Comparison of ENCODE assay signal across 1 cellular context in the genomic region with DNA sequence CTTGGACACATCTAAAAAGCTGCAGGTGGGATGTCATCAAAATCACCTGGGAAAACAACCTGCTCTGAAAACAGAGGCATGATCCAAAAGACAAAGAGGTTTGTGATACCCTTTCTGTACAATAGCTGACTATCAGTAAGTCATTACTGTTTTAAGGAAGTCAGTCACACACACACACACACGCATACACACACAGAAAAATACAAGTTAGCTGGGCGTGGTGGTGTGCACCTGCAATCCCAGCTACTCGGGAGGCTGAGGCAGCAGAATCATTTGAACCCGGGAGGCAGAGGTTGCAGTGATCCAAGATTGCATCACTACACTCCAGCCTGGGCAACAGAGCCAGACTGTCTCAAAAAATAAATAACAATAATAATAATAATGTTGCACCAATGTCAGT.
TF ChIP-seq lines count a peak whose summit lies in the region.

No MANE protein-coding gene starts in this region.

TF ChIP-seq in K562, 482 proteins besides CTCF, POLR2A, EP300 and RAD21:
- TF ChIP-seq FOXJ2 (tag; IDR thresholded peaks at IDR 0.05), result 0 out of 2 replicates have a peak, but pooled peaks have one; percentile 7
- TF ChIP-seq, protein P1, sequence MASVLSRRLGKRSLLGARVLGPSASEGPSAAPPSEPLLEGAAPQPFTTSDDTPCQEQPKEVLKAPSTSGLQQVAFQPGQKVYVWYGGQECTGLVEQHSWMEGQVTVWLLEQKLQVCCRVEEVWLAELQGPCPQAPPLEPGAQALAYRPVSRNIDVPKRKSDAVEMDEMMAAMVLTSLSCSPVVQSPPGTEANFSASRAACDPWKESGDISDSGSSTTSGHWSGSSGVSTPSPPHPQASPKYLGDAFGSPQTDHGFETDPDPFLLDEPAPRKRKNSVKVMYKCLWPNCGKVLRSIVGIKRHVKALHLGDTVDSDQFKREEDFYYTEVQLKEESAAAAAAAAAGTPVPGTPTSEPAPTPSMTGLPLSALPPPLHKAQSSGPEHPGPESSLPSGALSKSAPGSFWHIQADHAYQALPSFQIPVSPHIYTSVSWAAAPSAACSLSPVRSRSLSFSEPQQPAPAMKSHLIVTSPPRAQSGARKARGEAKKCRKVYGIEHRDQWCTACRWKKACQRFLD (CRISPR knock-in tag; IDR thresholded peaks at IDR 0.05), result no peak
- TF ChIP-seq MYC (IDR thresholded peaks at IDR 0.05; ENCODE audit: low read depth, low read length), result no peak
- no peak for TF ChIP-seq MYC (CRISPR knock-in tag; IDR thresholded peaks at IDR 0.05; ENCODE audit: borderline replicate concordance, low read depth)
- no peak for TF ChIP-seq RBFOX2 (IDR thresholded peaks at IDR 0.05; ENCODE audit: low read depth, low read length)
- TF ChIP-seq, protein P2, sequence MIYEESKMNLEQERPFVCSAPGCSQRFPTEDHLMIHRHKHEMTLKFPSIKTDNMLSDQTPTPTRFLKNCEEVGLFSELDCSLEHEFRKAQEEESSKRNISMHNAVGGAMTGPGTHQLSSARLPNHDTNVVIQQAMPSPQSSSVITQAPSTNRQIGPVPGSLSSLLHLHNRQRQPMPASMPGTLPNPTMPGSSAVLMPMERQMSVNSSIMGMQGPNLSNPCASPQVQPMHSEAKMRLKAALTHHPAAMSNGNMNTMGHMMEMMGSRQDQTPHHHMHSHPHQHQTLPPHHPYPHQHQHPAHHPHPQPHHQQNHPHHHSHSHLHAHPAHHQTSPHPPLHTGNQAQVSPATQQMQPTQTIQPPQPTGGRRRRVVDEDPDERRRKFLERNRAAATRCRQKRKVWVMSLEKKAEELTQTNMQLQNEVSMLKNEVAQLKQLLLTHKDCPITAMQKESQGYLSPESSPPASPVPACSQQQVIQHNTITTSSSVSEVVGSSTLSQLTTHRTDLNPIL (CRISPR knock-in tag; IDR thresholded peaks at IDR 0.05), result no peak
